1 cellular context compared by ENCODE assay signal in the genomic region with DNA sequence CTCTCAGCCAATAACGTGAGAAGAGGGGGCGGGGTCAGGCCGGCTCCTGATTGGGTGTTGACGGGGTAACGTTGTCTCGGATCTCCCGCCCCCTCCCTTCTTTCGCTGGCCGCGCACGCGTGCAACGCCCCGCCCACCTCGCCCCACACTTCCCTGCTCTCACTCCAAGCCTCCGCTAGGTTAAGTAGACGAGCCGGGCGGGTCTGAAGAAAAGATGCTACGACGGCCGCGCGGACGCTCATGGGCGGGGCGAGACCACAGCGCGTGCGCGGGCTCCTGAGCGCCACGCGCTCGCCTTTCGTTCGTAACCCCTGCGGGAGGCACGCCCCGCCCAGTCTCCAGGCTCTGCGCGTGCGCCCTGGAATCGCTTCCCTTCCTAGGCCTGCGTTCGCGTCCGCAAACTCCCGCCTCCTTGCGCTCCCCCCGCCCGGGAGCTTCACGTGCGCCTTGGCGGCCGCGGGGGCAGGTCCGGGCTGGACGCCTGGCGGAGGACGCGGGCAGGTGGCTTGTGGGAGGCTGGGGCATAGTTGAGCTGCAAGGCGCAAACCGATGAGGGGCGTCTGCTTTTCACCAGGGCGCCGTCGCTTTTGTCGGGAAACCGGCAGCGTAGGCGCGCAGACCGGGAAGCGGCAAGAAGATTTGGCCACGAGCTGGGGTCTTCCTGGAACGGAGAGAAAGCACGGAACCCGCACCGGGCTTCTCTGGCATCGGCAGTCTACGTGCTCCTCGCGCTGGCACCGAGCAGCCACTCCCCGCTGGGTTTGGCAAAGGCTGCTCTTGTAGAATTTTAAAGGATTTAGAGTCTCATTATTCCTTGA.
TF ChIP-seq lines count a peak whose summit lies in the region.

No MANE protein-coding gene starts in this region.

TF ChIP-seq in GM12878, 131 proteins besides CTCF, POLR2A, EP300 and RAD21 (continued from another document and continues in another):
- no peak for TF ChIP-seq ZNF274 (IDR thresholded peaks at IDR 0.05; ENCODE audit: insufficient read depth, insufficient read length)
- TF ChIP-seq, protein P1, sequence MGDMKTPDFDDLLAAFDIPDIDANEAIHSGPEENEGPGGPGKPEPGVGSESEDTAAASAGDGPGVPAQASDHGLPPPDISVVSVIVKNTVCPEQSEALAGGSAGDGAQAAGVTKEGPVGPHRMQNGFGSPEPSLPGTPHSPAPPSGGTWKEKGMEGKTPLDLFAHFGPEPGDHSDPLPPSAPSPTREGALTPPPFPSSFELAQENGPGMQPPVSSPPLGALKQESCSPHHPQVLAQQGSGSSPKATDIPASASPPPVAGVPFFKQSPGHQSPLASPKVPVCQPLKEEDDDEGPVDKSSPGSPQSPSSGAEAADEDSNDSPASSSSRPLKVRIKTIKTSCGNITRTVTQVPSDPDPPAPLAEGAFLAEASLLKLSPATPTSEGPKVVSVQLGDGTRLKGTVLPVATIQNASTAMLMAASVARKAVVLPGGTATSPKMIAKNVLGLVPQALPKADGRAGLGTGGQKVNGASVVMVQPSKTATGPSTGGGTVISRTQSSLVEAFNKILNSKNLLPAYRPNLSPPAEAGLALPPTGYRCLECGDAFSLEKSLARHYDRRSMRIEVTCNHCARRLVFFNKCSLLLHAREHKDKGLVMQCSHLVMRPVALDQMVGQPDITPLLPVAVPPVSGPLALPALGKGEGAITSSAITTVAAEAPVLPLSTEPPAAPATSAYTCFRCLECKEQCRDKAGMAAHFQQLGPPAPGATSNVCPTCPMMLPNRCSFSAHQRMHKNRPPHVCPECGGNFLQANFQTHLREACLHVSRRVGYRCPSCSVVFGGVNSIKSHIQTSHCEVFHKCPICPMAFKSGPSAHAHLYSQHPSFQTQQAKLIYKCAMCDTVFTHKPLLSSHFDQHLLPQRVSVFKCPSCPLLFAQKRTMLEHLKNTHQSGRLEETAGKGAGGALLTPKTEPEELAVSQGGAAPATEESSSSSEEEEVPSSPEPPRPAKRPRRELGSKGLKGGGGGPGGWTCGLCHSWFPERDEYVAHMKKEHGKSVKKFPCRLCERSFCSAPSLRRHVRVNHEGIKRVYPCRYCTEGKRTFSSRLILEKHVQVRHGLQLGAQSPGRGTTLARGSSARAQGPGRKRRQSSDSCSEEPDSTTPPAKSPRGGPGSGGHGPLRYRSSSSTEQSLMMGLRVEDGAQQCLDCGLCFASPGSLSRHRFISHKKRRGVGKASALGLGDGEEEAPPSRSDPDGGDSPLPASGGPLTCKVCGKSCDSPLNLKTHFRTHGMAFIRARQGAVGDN (IDR thresholded peaks at IDR 0.05) = peak; percentile 84
- TF ChIP-seq REST (IDR thresholded peaks at IDR 0.05; ENCODE audit: low read depth, low read length) = no peak
- TF ChIP-seq POLR2AphosphoS5 (IDR thresholded peaks at IDR 0.05; ENCODE audit: low read length) = peak; percentile 50
- TF ChIP-seq WRNIP1 (IDR thresholded peaks at IDR 0.05; ENCODE audit: borderline replicate concordance, low read depth, low read length) = no peak
- TF ChIP-seq FOS (IDR thresholded peaks at IDR 0.05; ENCODE audit: borderline replicate concordance, extremely low read depth, insufficient read length) = no peak
- TF ChIP-seq SMC3 (IDR thresholded peaks at IDR 0.05; ENCODE audit: borderline replicate concordance, low read length) = no peak
- TF ChIP-seq PAX5 (IDR thresholded peaks at IDR 0.05; ENCODE audit: borderline replicate concordance, low read depth, low read length) = no peak; the same call in 1 of the 2 replicates
- no peak for TF ChIP-seq E2F8 (IDR thresholded peaks at IDR 0.05; ENCODE audit: low read depth, partially characterized antibody)
- TF ChIP-seq RB1 (IDR thresholded peaks at IDR 0.05; ENCODE audit: borderline replicate concordance) = peak; percentile 95; the same call in 1 of the 2 replicates
- no peak for TF ChIP-seq STAT3 (IDR thresholded peaks at IDR 0.05; ENCODE audit: low read depth, low read length)
- TF ChIP-seq SIX5 (IDR thresholded peaks at IDR 0.05; ENCODE audit: low read depth, low read length, severe bottlenecking) = no peak
- TF ChIP-seq, protein P2, sequence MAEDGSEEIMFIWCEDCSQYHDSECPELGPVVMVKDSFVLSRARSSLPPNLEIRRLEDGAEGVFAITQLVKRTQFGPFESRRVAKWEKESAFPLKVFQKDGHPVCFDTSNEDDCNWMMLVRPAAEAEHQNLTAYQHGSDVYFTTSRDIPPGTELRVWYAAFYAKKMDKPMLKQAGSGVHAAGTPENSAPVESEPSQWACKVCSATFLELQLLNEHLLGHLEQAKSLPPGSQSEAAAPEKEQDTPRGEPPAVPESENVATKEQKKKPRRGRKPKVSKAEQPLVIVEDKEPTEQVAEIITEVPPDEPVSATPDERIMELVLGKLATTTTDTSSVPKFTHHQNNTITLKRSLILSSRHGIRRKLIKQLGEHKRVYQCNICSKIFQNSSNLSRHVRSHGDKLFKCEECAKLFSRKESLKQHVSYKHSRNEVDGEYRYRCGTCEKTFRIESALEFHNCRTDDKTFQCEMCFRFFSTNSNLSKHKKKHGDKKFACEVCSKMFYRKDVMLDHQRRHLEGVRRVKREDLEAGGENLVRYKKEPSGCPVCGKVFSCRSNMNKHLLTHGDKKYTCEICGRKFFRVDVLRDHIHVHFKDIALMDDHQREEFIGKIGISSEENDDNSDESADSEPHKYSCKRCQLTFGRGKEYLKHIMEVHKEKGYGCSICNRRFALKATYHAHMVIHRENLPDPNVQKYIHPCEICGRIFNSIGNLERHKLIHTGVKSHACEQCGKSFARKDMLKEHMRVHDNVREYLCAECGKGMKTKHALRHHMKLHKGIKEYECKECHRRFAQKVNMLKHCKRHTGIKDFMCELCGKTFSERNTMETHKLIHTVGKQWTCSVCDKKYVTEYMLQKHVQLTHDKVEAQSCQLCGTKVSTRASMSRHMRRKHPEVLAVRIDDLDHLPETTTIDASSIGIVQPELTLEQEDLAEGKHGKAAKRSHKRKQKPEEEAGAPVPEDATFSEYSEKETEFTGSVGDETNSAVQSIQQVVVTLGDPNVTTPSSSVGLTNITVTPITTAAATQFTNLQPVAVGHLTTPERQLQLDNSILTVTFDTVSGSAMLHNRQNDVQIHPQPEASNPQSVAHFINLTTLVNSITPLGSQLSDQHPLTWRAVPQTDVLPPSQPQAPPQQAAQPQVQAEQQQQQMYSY (CRISPR knock-in tag; IDR thresholded peaks at IDR 0.05) = no peak
- no peak for TF ChIP-seq SUZ12 (IDR thresholded peaks at IDR 0.05; ENCODE audit: unreplicated experiment)
- no peak for TF ChIP-seq ZSCAN29 (IDR thresholded peaks at IDR 0.05)
- no peak for TF ChIP-seq CBX5 (IDR thresholded peaks at IDR 0.05; ENCODE audit: low read depth)
- peak; percentile 51 for TF ChIP-seq SP1 (IDR thresholded peaks at IDR 0.05; ENCODE audit: low read depth, low read length)
- peak; percentile 80; the same call in 1 of the 2 replicates for TF ChIP-seq TCF3 (IDR thresholded peaks at IDR 0.05; ENCODE audit: borderline replicate concordance, insufficient read depth, low read depth, low read length)
- TF ChIP-seq BCL3 (IDR thresholded peaks at IDR 0.05; ENCODE audit: borderline replicate concordance, insufficient read depth, low read depth, low read length, poor library complexity, severe bottlenecking) = no peak
- peak; percentile 77; the same call in 1 of the 2 replicates for TF ChIP-seq MXI1 (IDR thresholded peaks at IDR 0.05; ENCODE audit: low read depth, low read length)
- peak; percentile 83 for TF ChIP-seq DPF2 (IDR thresholded peaks at IDR 0.05)
- peak; percentile 32 for TF ChIP-seq RUNX3 (IDR thresholded peaks at IDR 0.05; ENCODE audit: low read length)
- no peak for TF ChIP-seq SUPT20H (IDR thresholded peaks at IDR 0.05; ENCODE audit: borderline replicate concordance, control insufficient read depth, low read depth, low read length)
- TF ChIP-seq CBX3 (IDR thresholded peaks at IDR 0.05; ENCODE audit: borderline replicate concordance, low read depth) = no peak
- no peak for TF ChIP-seq HDAC2 (IDR thresholded peaks at IDR 0.05)
- no peak for TF ChIP-seq KDM1A (IDR thresholded peaks at IDR 0.05; ENCODE audit: borderline replicate concordance)
- no peak for TF ChIP-seq ZNF217 (IDR thresholded peaks at IDR 0.05)
- no peak for TF ChIP-seq ZBTB11 (CRISPR knock-in tag; IDR thresholded peaks at IDR 0.05)
- TF ChIP-seq CHD4 (IDR thresholded peaks at IDR 0.05) = no peak
- peak; percentile 77 for TF ChIP-seq EED (IDR thresholded peaks at IDR 0.05; ENCODE audit: low read depth)
- TF ChIP-seq SMAD1 (IDR thresholded peaks at IDR 0.05; ENCODE audit: low read depth, partially characterized antibody) = no peak
- TF ChIP-seq YY1 (IDR thresholded peaks at IDR 0.05; ENCODE audit: low read depth, low read length) = peak; percentile 66
- TF ChIP-seq ZBTB33 (IDR thresholded peaks at IDR 0.05) = no peak
